ENCODE assay signal across 8 cellular contexts in the genomic region with DNA sequence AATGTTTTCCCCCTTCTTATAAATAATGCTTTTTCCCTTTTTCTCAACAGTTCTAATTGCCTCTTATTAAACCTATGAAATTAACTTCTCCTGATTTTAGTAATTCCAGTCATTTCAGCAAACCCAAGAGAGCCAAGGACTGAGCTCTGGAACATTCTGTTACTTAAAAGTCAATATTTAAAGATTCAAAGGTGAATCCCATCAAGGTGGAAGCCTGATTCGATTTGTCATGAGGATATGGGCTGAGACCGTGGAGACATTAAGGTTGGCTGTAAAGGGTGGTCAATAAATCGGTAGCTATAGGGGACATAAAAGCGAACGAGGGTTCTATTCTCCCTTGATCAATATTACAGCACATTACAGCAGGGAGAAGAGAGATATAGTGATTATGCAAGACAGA.
"Had no signal": no experiment of that assay in that cellular context is flagged by ENCODE, and none has a peak within 500 bp of the region (broad histone marks: within the 10 kb centered on the region; RNA-seq: fewer than 3 reads in every experiment).

No MANE protein-coding gene starts in this region.

- H2AFZ ChIP-seq: GM23338 had no signal

- H3K36me3 ChIP-seq: HAP-1 had no signal

- H3K4me3 ChIP-seq: GM23338, HAP-1, K562 had no signal

- H3K4me2 ChIP-seq: GM23338 had no signal

- H3K4me1 ChIP-seq: HAP-1 had no signal

- H3K9me3 ChIP-seq: HAP-1 had no signal

- DNase-seq: H7, HFFc6, IMR-90 had no signal

- H3K27ac ChIP-seq: HL-60 had no signal

- ATAC-seq: GM23338, HCT116, K562 had no signal

- FAIRE-seq: K562 had no signal
